In genomic region chr10:49539320-49539885, GRCh38 we compare ENCODE assay signal across 8 cellular contexts. TPM values are rescaled to one million over a fixed set of nuclear protein-coding genes. Genes with fewer than 3 reads are reported as not detected.
DNase-seq lines count a peak whose midpoint lies in the region; ATAC-seq, FAIRE-seq and TF ChIP-seq lines count a peak whose summit lies in the region.

No MANE protein-coding gene starts in this region.

- H3K36me3 Mint-ChIP-seq in activated T-cell treated with anti-CD3 and anti-CD28 coated beads, Interleukin-2, amount 50 U/mL, for 72 hours (ENCODE audit: insufficient read depth in 2 of 2), result peaks cover 5 to 6% of the 10 kb centered on the region in 2 donors
- H3K36me3 Mint-ChIP-seq in natural killer cell, result no peaks in the 10 kb centered on the region

- DNase-seq in NCI-H748 (lab: John Stamatoyannopoulos, UW; ENCODE audit: unreplicated experiment) (peak; percentile 57), NCI-H748 treated with DMSO at 0.1 percent for 48 hours (lab: John Stamatoyannopoulos, UW) (no peak), NCI-H2227 (lab: John Stamatoyannopoulos, UW; ENCODE audit: unreplicated experiment) (peak; percentile 64), fibroblast of pulmonary artery (ENCODE audit: low read depth) (peak; percentile 84), natural killer cell (no peak), urothelium cell line (ENCODE audit: low spot score) (peak; percentile 39)
- peak; percentile 41 to 47 for DNase-seq in activated T-cell treated with anti-CD3 and anti-CD28 coated beads, Interleukin-2, amount 50 U/mL, for 72 hours

- no peak for FAIRE-seq in urothelium cell line (lab: Jason Lieb, UNC)

- ATAC-seq in HG02642 (IDR thresholded peaks at IDR 0.05; ENCODE audit: poor library complexity, unreplicated experiment) (peak; percentile 8), natural killer cell (peak; percentile 30 to 42 (median 32))
- peak; percentile 20 to 34 for ATAC-seq in activated T-cell treated with anti-CD3 and anti-CD28 coated beads, Interleukin-2, amount 50 U/mL, for 72 hours (replicated peaks in 1 of 2)

- H3K4me1 Mint-ChIP-seq in activated T-cell treated with anti-CD3 and anti-CD28 coated beads, Interleukin-2, amount 50 U/mL, for 72 hours (ENCODE audit: low read depth), result peaks cover 53% of the 10 kb centered on the region
- peaks cover 42% of the 10 kb centered on the region in 2 donors for H3K4me1 Mint-ChIP-seq in natural killer cell

- peaks cover 3 to 6% of the 10 kb centered on the region in 2 donors for H3K9me3 Mint-ChIP-seq in activated T-cell treated with anti-CD3 and anti-CD28 coated beads, Interleukin-2, amount 50 U/mL, for 72 hours
- H3K9me3 Mint-ChIP-seq in natural killer cell, result no peaks in the 10 kb centered on the region

- intact Hi-C loops in natural killer cell (cut with micrococcal nuclease), result no loop called here

- TF ChIP-seq CTCF in fibroblast of pulmonary artery (IDR thresholded peaks at IDR 0.05; ENCODE audit: low read length, missing control alignments), result no peak
- no peak for TF ChIP-seq CTCF in natural killer cell (IDR thresholded peaks at IDR 0.05)

- H3K27ac Mint-ChIP-seq in activated T-cell treated with anti-CD3 and anti-CD28 coated beads, Interleukin-2, amount 50 U/mL, for 72 hours, result peak overlapping the region; percentile 93
- H3K27ac Mint-ChIP-seq in natural killer cell, result peak overlapping the region; percentile 93 to 95

- H3K27me3 Mint-ChIP-seq in activated T-cell treated with anti-CD3 and anti-CD28 coated beads, Interleukin-2, amount 50 U/mL, for 72 hours (ENCODE audit: low read depth), result peaks cover 32% of the 10 kb centered on the region
- peaks cover 13 to 24% of the 10 kb centered on the region in 2 donors for H3K27me3 Mint-ChIP-seq in natural killer cell (ENCODE audit: low read depth in 2 of 2)

- H3K4me3 Mint-ChIP-seq in activated T-cell treated with anti-CD3 and anti-CD28 coated beads, Interleukin-2, amount 50 U/mL, for 72 hours, result peak overlapping the region; percentile 80 to 89
- H3K4me3 Mint-ChIP-seq in natural killer cell, result peak overlapping the region; percentile 99

- H3K4me3 ChIP-seq in fibroblast of pulmonary artery (replicated peaks; ENCODE audit: low read depth, low read length), result peak overlapping the region; percentile 69

RNA-seq across cellular contexts. Expression of gene ERCC6, which starts 0.5 kb away (rescaled TPM):
- total RNA-seq in activated T-cell treated with anti-CD3 and anti-CD28 coated beads, Interleukin-2, amount 50 U/mL, for 72 hours, result 10 to 100 TPM; 29.4 to 33.6 TPM
- total RNA-seq in natural killer cell, result 10 to 100 TPM; 36.4 to 54.6 (median 52.6) TPM

Comparison
In these comparisons a context has a peak if more than half of its experiments do, and no peak if none do; other contexts are left out.
1. DNase-seq: peak in NCI-H748 (single experiment), NCI-H2227 (single experiment), activated T-cell treated with anti-CD3 and anti-CD28 coated beads, Interleukin-2, amount 50 U/mL, for 72 hours (2 of 2), fibroblast of pulmonary artery (single experiment) and urothelium cell line (single experiment); none in NCI-H748 treated with DMSO at 0.1 percent for 48 hours (single experiment) and natural killer cell (single experiment).
2. Peak in every context shown above with its lines, with median percentiles within 50 percentile points of each other: ATAC-seq.